ENCODE assay signal across 1 cellular context in the genomic region with DNA sequence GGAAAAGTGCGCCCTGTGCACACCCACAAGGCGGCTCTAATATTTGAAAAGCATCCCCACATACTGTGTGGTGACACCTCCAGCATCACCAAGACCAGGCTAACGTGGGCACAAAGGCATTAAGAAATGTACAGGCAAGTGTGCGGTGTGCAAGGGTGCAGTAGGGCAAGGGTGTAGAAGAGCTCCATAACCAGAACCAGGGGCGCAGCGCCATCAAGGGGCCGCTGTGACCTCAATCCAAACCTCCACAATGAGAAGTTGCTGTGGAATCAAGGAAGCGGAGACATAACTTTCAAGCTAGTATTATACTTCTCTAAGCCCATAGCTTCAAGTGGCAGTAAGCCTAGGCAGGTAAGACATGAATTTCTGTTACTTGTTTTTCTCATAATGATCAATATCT.
TF ChIP-seq lines count a peak whose summit lies in the region.

No MANE protein-coding gene starts in this region.

TF ChIP-seq in GM23338, 12 proteins besides CTCF, POLR2A, EP300 and RAD21 (continued from another document):
- TF ChIP-seq, protein P1, sequence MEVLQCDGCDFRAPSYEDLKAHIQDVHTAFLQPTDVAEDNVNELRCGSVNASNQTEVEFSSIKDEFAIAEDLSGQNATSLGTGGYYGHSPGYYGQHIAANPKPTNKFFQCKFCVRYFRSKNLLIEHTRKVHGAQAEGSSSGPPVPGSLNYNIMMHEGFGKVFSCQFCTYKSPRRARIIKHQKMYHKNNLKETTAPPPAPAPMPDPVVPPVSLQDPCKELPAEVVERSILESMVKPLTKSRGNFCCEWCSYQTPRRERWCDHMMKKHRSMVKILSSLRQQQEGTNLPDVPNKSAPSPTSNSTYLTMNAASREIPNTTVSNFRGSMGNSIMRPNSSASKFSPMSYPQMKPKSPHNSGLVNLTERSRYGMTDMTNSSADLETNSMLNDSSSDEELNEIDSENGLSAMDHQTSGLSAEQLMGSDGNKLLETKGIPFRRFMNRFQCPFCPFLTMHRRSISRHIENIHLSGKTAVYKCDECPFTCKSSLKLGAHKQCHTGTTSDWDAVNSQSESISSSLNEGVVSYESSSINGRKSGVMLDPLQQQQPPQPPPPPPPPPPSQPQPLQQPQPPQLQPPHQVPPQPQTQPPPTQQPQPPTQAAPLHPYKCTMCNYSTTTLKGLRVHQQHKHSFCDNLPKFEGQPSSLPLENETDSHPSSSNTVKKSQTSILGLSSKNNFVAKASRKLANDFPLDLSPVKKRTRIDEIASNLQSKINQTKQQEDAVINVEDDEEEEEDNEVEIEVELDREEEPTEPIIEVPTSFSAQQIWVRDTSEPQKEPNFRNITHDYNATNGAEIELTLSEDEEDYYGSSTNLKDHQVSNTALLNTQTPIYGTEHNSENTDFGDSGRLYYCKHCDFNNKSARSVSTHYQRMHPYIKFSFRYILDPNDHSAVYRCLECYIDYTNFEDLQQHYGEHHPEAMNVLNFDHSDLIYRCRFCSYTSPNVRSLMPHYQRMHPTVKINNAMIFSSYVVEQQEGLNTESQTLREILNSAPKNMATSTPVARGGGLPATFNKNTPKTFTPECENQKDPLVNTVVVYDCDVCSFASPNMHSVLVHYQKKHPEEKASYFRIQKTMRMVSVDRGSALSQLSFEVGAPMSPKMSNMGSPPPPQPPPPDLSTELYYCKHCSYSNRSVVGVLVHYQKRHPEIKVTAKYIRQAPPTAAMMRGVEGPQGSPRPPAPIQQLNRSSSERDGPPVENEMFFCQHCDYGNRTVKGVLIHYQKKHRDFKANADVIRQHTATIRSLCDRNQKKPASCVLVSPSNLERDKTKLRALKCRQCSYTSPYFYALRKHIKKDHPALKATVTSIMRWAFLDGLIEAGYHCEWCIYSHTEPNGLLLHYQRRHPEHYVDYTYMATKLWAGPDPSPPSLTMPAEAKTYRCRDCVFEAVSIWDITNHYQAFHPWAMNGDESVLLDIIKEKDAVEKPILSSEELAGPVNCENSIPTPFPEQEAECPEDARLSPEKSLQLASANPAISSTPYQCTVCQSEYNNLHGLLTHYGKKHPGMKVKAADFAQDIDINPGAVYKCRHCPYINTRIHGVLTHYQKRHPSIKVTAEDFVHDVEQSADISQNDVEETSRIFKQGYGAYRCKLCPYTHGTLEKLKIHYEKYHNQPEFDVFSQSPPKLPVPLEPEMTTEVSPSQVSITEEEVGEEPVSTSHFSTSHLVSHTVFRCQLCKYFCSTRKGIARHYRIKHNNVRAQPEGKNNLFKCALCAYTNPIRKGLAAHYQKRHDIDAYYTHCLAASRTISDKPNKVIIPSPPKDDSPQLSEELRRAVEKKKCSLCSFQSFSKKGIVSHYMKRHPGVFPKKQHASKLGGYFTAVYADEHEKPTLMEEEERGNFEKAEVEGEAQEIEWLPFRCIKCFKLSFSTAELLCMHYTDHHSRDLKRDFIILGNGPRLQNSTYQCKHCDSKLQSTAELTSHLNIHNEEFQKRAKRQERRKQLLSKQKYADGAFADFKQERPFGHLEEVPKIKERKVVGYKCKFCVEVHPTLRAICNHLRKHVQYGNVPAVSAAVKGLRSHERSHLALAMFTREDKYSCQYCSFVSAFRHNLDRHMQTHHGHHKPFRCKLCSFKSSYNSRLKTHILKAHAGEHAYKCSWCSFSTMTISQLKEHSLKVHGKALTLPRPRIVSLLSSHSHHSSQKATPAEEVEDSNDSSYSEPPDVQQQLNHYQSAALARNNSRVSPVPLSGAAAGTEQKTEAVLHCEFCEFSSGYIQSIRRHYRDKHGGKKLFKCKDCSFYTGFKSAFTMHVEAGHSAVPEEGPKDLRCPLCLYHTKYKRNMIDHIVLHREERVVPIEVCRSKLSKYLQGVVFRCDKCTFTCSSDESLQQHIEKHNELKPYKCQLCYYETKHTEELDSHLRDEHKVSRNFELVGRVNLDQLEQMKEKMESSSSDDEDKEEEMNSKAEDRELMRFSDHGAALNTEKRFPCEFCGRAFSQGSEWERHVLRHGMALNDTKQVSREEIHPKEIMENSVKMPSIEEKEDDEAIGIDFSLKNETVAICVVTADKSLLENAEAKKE (CRISPR knock-in tag; IDR thresholded peaks at IDR 0.05): no peak
- no peak for TF ChIP-seq ZNF114 (CRISPR knock-in tag; IDR thresholded peaks at IDR 0.05)
- TF ChIP-seq JUNB (IDR thresholded peaks at IDR 0.05; ENCODE audit: unreplicated experiment): no peak
